Comparison of ENCODE assay signal across 33 cellular contexts in the genomic region with DNA sequence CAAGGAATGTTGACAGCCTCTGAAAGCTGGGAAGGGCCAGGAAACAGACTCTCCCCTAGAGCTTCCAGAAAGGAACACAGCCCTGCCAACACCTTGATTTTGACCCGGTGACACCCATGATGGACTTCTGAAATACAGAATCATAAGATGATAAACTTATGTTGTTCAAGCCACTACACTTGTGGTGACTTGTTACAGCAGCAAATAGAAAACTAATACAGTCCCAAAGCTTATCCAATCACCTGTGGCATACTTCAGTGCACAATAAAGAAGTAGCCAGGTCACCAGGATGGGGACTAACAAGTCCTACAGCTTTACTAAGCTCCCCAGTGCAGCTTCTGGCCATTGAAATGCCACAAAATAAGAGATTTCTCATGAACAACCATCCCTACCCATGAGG. TPM values are rescaled to one million over a fixed set of nuclear protein-coding genes. Genes with fewer than 3 reads are reported as not detected.
"Had no signal": no experiment of that assay in that cellular context is flagged by ENCODE, and none has a peak within 500 bp of the region (broad histone marks: within the 10 kb centered on the region; RNA-seq: fewer than 3 reads in every experiment).

No MANE protein-coding gene starts in this region.

- H3K27me3 ChIP-seq: ascending aorta, breast epithelium, cardiac muscle cell, dorsolateral prefrontal cortex, foreskin keratinocyte, gastrocnemius medialis had no signal

- H3K9me3 ChIP-seq: ascending aorta, breast epithelium, gastrocnemius medialis had no signal

- H3K36me3 ChIP-seq: ascending aorta, breast epithelium, cardiac muscle cell had no signal

- ATAC-seq: activated naive CD4-positive, alpha-beta T cell treated with anti-CD3 and anti-CD28 coated beads, Interleukin-2, amount 50 U/mL, for 72 hours; activated T-cell treated with anti-CD3 and anti-CD28 coated beads, Interleukin-2, amount 50 U/mL, for 72 hours; foreskin keratinocyte; gastrocnemius medialis; heart left ventricle; T-helper 17 cell; WTC11 had no signal

- H3K4me3 ChIP-seq: ascending aorta, breast epithelium, cardiac muscle cell, coronary artery, dorsolateral prefrontal cortex, gastrocnemius medialis, heart left ventricle had no signal

- DNase-seq: activated CD4-positive, alpha-beta memory T cell treated with anti-CD3 and anti-CD28 coated beads, Interleukin-2, amount 10 ng/mL, durations not matched to agents 7 days and 5 days; activated CD4-positive, alpha-beta T cell treated with anti-CD3 and anti-CD28 coated beads for 1 hour; activated CD4-positive, alpha-beta T cell treated with anti-CD3 and anti-CD28 coated beads for 4 hours; activated CD4-positive, alpha-beta T cell treated with anti-CD3 and anti-CD28 coated beads, Interleukin-2, amount 10 ng/mL, durations not matched to agents 7 days and 5 days; activated CD4-positive, alpha-beta T cell treated with anti-CD3 and anti-CD28 coated beads, Interleukin-2, amount 50 U/mL, for 4 hours; activated CD8-positive, alpha-beta memory T cell treated with anti-CD3 and anti-CD28 coated beads, Interleukin-2, amount 50 U/mL, for 48 hours; activated gamma-delta T cell; activated naive CD4-positive, alpha-beta T cell; activated naive CD4-positive, alpha-beta T cell treated with anti-CD3 and anti-CD28 coated beads, Interleukin-2, amount 10 ng/mL, durations not matched to agents 7 days and 5 days; activated naive CD8-positive, alpha-beta T cell treated with anti-CD3 and anti-CD28 coated beads, Interleukin-2, amount 10 ng/mL, durations not matched to agents 7 days and 5 days; activated T-cell treated with anti-CD3 and anti-CD28 coated beads for 4 hours; activated T-cell treated with anti-CD3 and anti-CD28 coated beads, Interleukin-2, amount 50 U/mL, for 24 hours; activated T-cell treated with anti-CD3 and anti-CD28 coated beads, Interleukin-2, amount 50 U/mL, for 72 hours; central memory CD4-positive, alpha-beta T cell; cerebellar nuclear complex; dorsolateral prefrontal cortex; effector memory CD4-positive, alpha-beta T cell; endodermal cell; erythroblast; foreskin keratinocyte; gastrocnemius medialis; glutamatergic neuron; heart left ventricle; T-helper 1 cell; T-helper 17 cell; T1000 had no signal

- H3K27ac ChIP-seq: ascending aorta, breast epithelium, cardiac muscle cell, coronary artery, dorsolateral prefrontal cortex, gastrocnemius medialis, heart left ventricle, VCaP had no signal

- H3K4me1 ChIP-seq: ascending aorta had no signal

RNA-seq across cellular contexts. Expression of a gene that starts 5.4 kb away (rescaled TPM):
- total RNA-seq: activated naive CD8-positive, alpha-beta T cell treated with anti-CD3 and anti-CD28 coated beads, Interleukin-2, amount 10 ng/mL, durations not matched to agents 7 days and 5 days had no signal
